ENCODE assay signal across 8 cellular contexts in the genomic region with DNA sequence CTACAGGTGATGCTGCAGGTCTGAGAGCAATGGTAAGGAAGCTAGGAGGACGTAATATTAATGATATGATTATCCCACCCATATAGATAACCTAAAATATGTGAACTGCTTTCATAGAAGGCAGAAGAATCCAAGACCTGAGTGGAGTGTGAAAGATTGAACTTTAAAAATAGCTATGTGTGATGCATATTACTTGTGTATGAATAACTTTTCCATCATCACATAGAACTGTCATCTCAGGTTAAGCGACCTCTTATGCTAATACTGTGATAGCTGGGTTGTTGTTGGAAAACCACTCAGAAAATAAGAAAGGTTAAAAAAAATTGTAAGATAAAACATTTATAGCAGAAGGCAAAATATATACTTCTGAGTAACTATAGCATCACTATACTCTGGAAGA.
"Had no signal": no experiment of that assay in that cellular context is flagged by ENCODE, and none has a peak within 500 bp of the region (broad histone marks: within the 10 kb centered on the region; RNA-seq: fewer than 3 reads in every experiment).

No MANE protein-coding gene starts in this region.

- ATAC-seq: GM12878 had no signal

- FAIRE-seq: G401.6, GM12878, GM12891, GM12892, GM18507, GM19239 had no signal

- DNase-seq: GDM1, GF-D8 had no signal

- H3K4me3 ChIP-seq: GM12878 had no signal
